Comparison of ENCODE assay signal across 26 cellular contexts in genomic region chr13:113832631-113833030, GRCh38. TPM values are rescaled to one million over a fixed set of nuclear protein-coding genes. Genes with fewer than 3 reads are reported as not detected.
"Had no signal": no experiment of that assay in that cellular context is flagged by ENCODE, and none has a peak within 500 bp of the region (broad histone marks: within the 10 kb centered on the region; RNA-seq: fewer than 3 reads in every experiment).

No MANE protein-coding gene starts in this region.

- H3K9me3 ChIP-seq: breast epithelium had no signal

- H3K4me3 ChIP-seq: breast epithelium had no signal

- H3K4me3 Mint-ChIP-seq: activated CD8-positive, alpha-beta T cell treated with anti-CD3 and anti-CD28 coated beads, Interleukin-2, amount 10 ng/mL, durations not matched to agents 7 days and 5 days; activated naive CD4-positive, alpha-beta T cell treated with anti-CD3 and anti-CD28 coated beads, Interleukin-2, amount 50 U/mL, for 24 hours; T-helper 17 cell; WTC11 had no signal

- H3K27ac ChIP-seq: breast epithelium had no signal

- H3K9me3 Mint-ChIP-seq: activated naive CD4-positive, alpha-beta T cell treated with anti-CD3 and anti-CD28 coated beads, Interleukin-2, amount 50 U/mL, for 24 hours; WTC11 had no signal

- DNase-seq: activated CD4-positive, alpha-beta T cell treated with anti-CD3 and anti-CD28 coated beads for 48 hours; activated CD4-positive, alpha-beta T cell treated with anti-CD3 and anti-CD28 coated beads, Interleukin-2, amount 50 U/mL, for 4 hours; activated CD4-positive, CD25-positive, alpha-beta regulatory T cell treated with anti-CD3 and anti-CD28 coated beads, Interleukin-2, amount 50 U/mL, for 72 hours; activated CD8-positive, alpha-beta memory T cell treated with anti-CD3 and anti-CD28 coated beads, Interleukin-2, amount 50 U/mL, for 48 hours; activated CD8-positive, alpha-beta T cell treated with anti-CD3 and anti-CD28 coated beads, Interleukin-2, amount 10 ng/mL, durations not matched to agents 7 days and 5 days; activated effector memory CD4-positive, alpha-beta T cell treated with Interleukin-2 at 50 U/mL for 16 hours; activated naive CD4-positive, alpha-beta T cell; activated T-cell treated with anti-CD3 and anti-CD28 coated beads, Interleukin-2, amount 50 U/mL, for 1 hour; central memory CD4-positive, alpha-beta T cell; KBM-7; MV-4-11; NCI-H1092 treated with DMSO at 0.1 percent for 48 hours; NCI-H1417 treated with DMSO at 0.1 percent for 48 hours; NCI-H1694 treated with DMSO at 0.1 percent for 48 hours; NCI-H2029 treated with DMSO at 0.1 percent for 48 hours; NCI-H345; NCI-H510A; NCI-H526 treated with DMSO at 0.1 percent for 48 hours; NCI-H82; SIG-M5; T-helper 17 cell; T-helper 9 cell had no signal

- H3K36me3 Mint-ChIP-seq: activated naive CD4-positive, alpha-beta T cell treated with anti-CD3 and anti-CD28 coated beads, Interleukin-2, amount 50 U/mL, for 24 hours had no signal

- H3K27me3 ChIP-seq: breast epithelium had no signal

- H3K27me3 Mint-ChIP-seq: activated naive CD4-positive, alpha-beta T cell treated with anti-CD3 and anti-CD28 coated beads, Interleukin-2, amount 50 U/mL, for 24 hours; T-helper 17 cell had no signal

- H3K36me3 ChIP-seq: breast epithelium had no signal

- H3K4me1 Mint-ChIP-seq: T-helper 17 cell had no signal

- ATAC-seq: activated CD8-positive, alpha-beta T cell treated with anti-CD3 and anti-CD28 coated beads, Interleukin-2, amount 10 ng/mL, durations not matched to agents 7 days and 5 days; T-helper 17 cell; WTC11 had no signal

- H3K27ac Mint-ChIP-seq: activated CD8-positive, alpha-beta T cell treated with anti-CD3 and anti-CD28 coated beads, Interleukin-2, amount 10 ng/mL, durations not matched to agents 7 days and 5 days; activated naive CD4-positive, alpha-beta T cell treated with anti-CD3 and anti-CD28 coated beads, Interleukin-2, amount 50 U/mL, for 24 hours; T-helper 17 cell; WTC11 had no signal

RNA-seq across cellular contexts. Expression of gene GAS6, which starts 31.2 kb away (rescaled TPM):
- total RNA-seq: OCI-LY7 had no signal
